ENCODE assay signal across 31 cellular contexts in genomic region chr2:81436256-81436655, GRCh38.
"Had no signal": no experiment of that assay in that cellular context is flagged by ENCODE, and none has a peak within 500 bp of the region (broad histone marks: within the 10 kb centered on the region; RNA-seq: fewer than 3 reads in every experiment).

No MANE protein-coding gene starts in this region.

- H3K4me3 ChIP-seq: ascending aorta, cardiac muscle cell, colonic mucosa, gastrocnemius medialis, pancreas, psoas muscle, smooth muscle cell had no signal

- H3K9me3 ChIP-seq: ascending aorta, colonic mucosa, gastrocnemius medialis, pancreas, psoas muscle had no signal

- H3K9me3 Mint-ChIP-seq: brain; neural crest cell; stimulated activated memory B cell treated with anti-CD40 and anti-IgM and Interleukin-4, amounts not matched to agents 10 μg/mL and 1 μg/mL and 100 μg/mL, for 72 hours; type B pancreatic cell had no signal

- H3K27me3 Mint-ChIP-seq: activated CD4-positive, alpha-beta memory T cell treated with anti-CD3 and anti-CD28 coated beads for 36 hours; activated CD4-positive, alpha-beta T cell treated with anti-CD3 and anti-CD28 coated beads, Interleukin-2, amount 10 ng/mL, durations not matched to agents 24 days and 14 days; activated naive CD4-positive, alpha-beta T cell treated with anti-CD3 and anti-CD28 coated beads, Interleukin-2, amount 10 ng/mL, durations not matched to agents 7 days and 5 days; activated naive CD8-positive, alpha-beta T cell treated with anti-CD3 and anti-CD28 coated beads, Interleukin-2, amount 10 ng/mL, durations not matched to agents 7 days and 5 days; memory B cell; naive thymus-derived CD8-positive, alpha-beta T cell; stimulated activated memory B cell treated with anti-CD40 and anti-IgM and Interleukin-4, amounts not matched to agents 10 μg/mL and 1 μg/mL and 100 μg/mL, for 72 hours; stimulated activated naive CD8-positive, alpha-beta T cell treated with anti-CD3 and anti-CD28 coated beads, Interleukin-15, amount 100 ng/mL, for 72 hours; type B pancreatic cell had no signal

- H3K36me3 ChIP-seq: ascending aorta, cardiac muscle cell, colonic mucosa, gastrocnemius medialis, pancreas had no signal

- H3K27ac Mint-ChIP-seq: activated CD4-positive, alpha-beta memory T cell treated with anti-CD3 and anti-CD28 coated beads for 36 hours; activated CD4-positive, alpha-beta T cell treated with anti-CD3 and anti-CD28 coated beads, Interleukin-2, amount 10 ng/mL, durations not matched to agents 24 days and 14 days; activated naive CD4-positive, alpha-beta T cell treated with anti-CD3 and anti-CD28 coated beads, Interleukin-2, amount 10 ng/mL, durations not matched to agents 7 days and 5 days; activated naive CD8-positive, alpha-beta T cell treated with anti-CD3 and anti-CD28 coated beads, Interleukin-2, amount 10 ng/mL, durations not matched to agents 7 days and 5 days; activated T-helper 1 cell treated with anti-CD3 and anti-CD28 coated beads, Interleukin-12 subunit alpha, Interleukin-12 subunit beta, Interleukin-2, Interleukin-4 antibody, amounts not matched to agents 30 ng/mL and 10 ng/mL and 1 ng/mL, durations not matched to agents 14 hours and 24 hours and 36 hours; brain; memory B cell; naive thymus-derived CD8-positive, alpha-beta T cell; stimulated activated memory B cell treated with anti-CD40 and anti-IgM and Interleukin-4, amounts not matched to agents 10 μg/mL and 1 μg/mL and 100 μg/mL, for 72 hours; stimulated activated naive CD8-positive, alpha-beta T cell treated with anti-CD3 and anti-CD28 coated beads, Interleukin-15, amount 100 ng/mL, for 72 hours; type B pancreatic cell had no signal

- H3K36me3 Mint-ChIP-seq: activated CD4-positive, alpha-beta memory T cell treated with anti-CD3 and anti-CD28 coated beads for 36 hours; activated naive CD4-positive, alpha-beta T cell treated with anti-CD3 and anti-CD28 coated beads, Interleukin-2, amount 10 ng/mL, durations not matched to agents 7 days and 5 days; activated naive CD8-positive, alpha-beta T cell treated with anti-CD3 and anti-CD28 coated beads, Interleukin-2, amount 10 ng/mL, durations not matched to agents 7 days and 5 days; brain; memory B cell; naive thymus-derived CD8-positive, alpha-beta T cell; stimulated activated memory B cell treated with anti-CD40 and anti-IgM and Interleukin-4, amounts not matched to agents 10 μg/mL and 1 μg/mL and 100 μg/mL, for 72 hours; type B pancreatic cell had no signal

- DNase-seq: activated CD4-positive, alpha-beta memory T cell treated with anti-CD3 and anti-CD28 coated beads for 36 hours; activated CD4-positive, alpha-beta T cell treated with anti-CD3 and anti-CD28 coated beads, Interleukin-2, amount 10 ng/mL, durations not matched to agents 24 days and 14 days; activated CD4-positive, CD25-positive, alpha-beta regulatory T cell treated with anti-CD3 and anti-CD28 coated beads, Interleukin-2, amount 50 U/mL, for 72 hours; activated CD8-positive, alpha-beta memory T cell treated with anti-CD3 and anti-CD28 coated beads, Interleukin-2, amount 50 U/mL, for 4 hours; activated effector memory CD4-positive, alpha-beta T cell treated with anti-CD3 and anti-CD28 coated beads, Interleukin-2, amount 50 U/mL, for 16 hours; activated naive CD4-positive, alpha-beta T cell treated with anti-CD3 and anti-CD28 coated beads, Interleukin-2, amount 10 ng/mL, durations not matched to agents 7 days and 5 days; activated naive CD8-positive, alpha-beta T cell treated with anti-CD3 and anti-CD28 coated beads, Interleukin-2, amount 10 ng/mL, durations not matched to agents 7 days and 5 days; activated T-cell treated with anti-CD3 and anti-CD28 coated beads, Interleukin-2, amount 50 U/mL, for 1 hour; cerebellar nuclear complex; colonic mucosa; effector CD8-positive, alpha-beta T cell; gastrocnemius medialis; hippocampal formation; naive thymus-derived CD8-positive, alpha-beta T cell; nucleus accumbens; pancreas; psoas muscle; stimulated activated CD4-positive, alpha-beta T cell treated with anti-CD3 and anti-CD28 coated beads, Interleukin-1b, Interleukin-23, amount 100 ng/mL, for 48 hours; stimulated activated CD4-positive, alpha-beta T cell treated with anti-CD3 and anti-CD28 coated beads, Interleukin-4, amount 100 ng/mL, for 4 hours; stimulated activated CD8-positive, alpha-beta memory T cell treated with anti-CD3 and anti-CD28 coated beads, Interleukin-4, amount 100 ng/mL, for 48 hours; stimulated activated naive CD8-positive, alpha-beta T cell treated with anti-CD3 and anti-CD28 coated beads, Interleukin-15, amount 100 ng/mL, for 72 hours had no signal

- H3K4me2 ChIP-seq: smooth muscle cell had no signal

- H3K27ac ChIP-seq: ascending aorta, cardiac muscle cell, colonic mucosa, epithelial cell of prostate, gastrocnemius medialis, pancreas, psoas muscle had no signal

- H3K4me1 Mint-ChIP-seq: activated CD4-positive, alpha-beta T cell treated with anti-CD3 and anti-CD28 coated beads, Interleukin-2, amount 10 ng/mL, durations not matched to agents 24 days and 14 days; activated naive CD4-positive, alpha-beta T cell treated with anti-CD3 and anti-CD28 coated beads, Interleukin-2, amount 10 ng/mL, durations not matched to agents 7 days and 5 days; activated naive CD8-positive, alpha-beta T cell treated with anti-CD3 and anti-CD28 coated beads, Interleukin-2, amount 10 ng/mL, durations not matched to agents 7 days and 5 days; brain; memory B cell; naive thymus-derived CD8-positive, alpha-beta T cell; stimulated activated memory B cell treated with anti-CD40 and anti-IgM and Interleukin-4, amounts not matched to agents 10 μg/mL and 1 μg/mL and 100 μg/mL, for 72 hours; stimulated activated naive CD8-positive, alpha-beta T cell treated with anti-CD3 and anti-CD28 coated beads, Interleukin-15, amount 100 ng/mL, for 72 hours had no signal

- H3K27me3 ChIP-seq: ascending aorta, cardiac muscle cell, colonic mucosa, gastrocnemius medialis, pancreas had no signal

- H3K4me3 Mint-ChIP-seq: activated CD4-positive, alpha-beta memory T cell treated with anti-CD3 and anti-CD28 coated beads for 36 hours; activated CD4-positive, alpha-beta T cell treated with anti-CD3 and anti-CD28 coated beads, Interleukin-2, amount 10 ng/mL, durations not matched to agents 24 days and 14 days; activated naive CD4-positive, alpha-beta T cell treated with anti-CD3 and anti-CD28 coated beads, Interleukin-2, amount 10 ng/mL, durations not matched to agents 7 days and 5 days; activated naive CD8-positive, alpha-beta T cell treated with anti-CD3 and anti-CD28 coated beads, Interleukin-2, amount 10 ng/mL, durations not matched to agents 7 days and 5 days; activated T-helper 1 cell treated with anti-CD3 and anti-CD28 coated beads, Interleukin-12 subunit alpha, Interleukin-12 subunit beta, Interleukin-2, Interleukin-4 antibody, amounts not matched to agents 30 ng/mL and 10 ng/mL and 1 ng/mL, durations not matched to agents 14 hours and 24 hours and 36 hours; brain; memory B cell; naive thymus-derived CD8-positive, alpha-beta T cell; neural crest cell; stimulated activated memory B cell treated with anti-CD40 and anti-IgM and Interleukin-4, amounts not matched to agents 10 μg/mL and 1 μg/mL and 100 μg/mL, for 72 hours; stimulated activated naive CD8-positive, alpha-beta T cell treated with anti-CD3 and anti-CD28 coated beads, Interleukin-15, amount 100 ng/mL, for 72 hours; type B pancreatic cell had no signal

- H3K4me1 ChIP-seq: ascending aorta, colonic mucosa, gastrocnemius medialis, pancreas, psoas muscle had no signal

- ATAC-seq: gastrocnemius medialis; naive thymus-derived CD8-positive, alpha-beta T cell; pancreas; psoas muscle; stimulated activated memory B cell treated with anti-CD40 and anti-IgM and Interleukin-4, amounts not matched to agents 10 μg/mL and 1 μg/mL and 100 μg/mL, for 72 hours; stimulated activated naive CD8-positive, alpha-beta T cell treated with anti-CD3 and anti-CD28 coated beads, Interleukin-15, amount 100 ng/mL, for 72 hours had no signal
